ENCODE assay signal across 25 cellular contexts in genomic region chr15:73750951-73751350, GRCh38. TPM values are rescaled to one million over a fixed set of nuclear protein-coding genes. Genes with fewer than 3 reads are reported as not detected.
DNase-seq lines count a peak whose midpoint lies in the region; ATAC-seq, FAIRE-seq and TF ChIP-seq lines count a peak whose summit lies in the region.
"Had no signal": no experiment of that assay in that cellular context is flagged by ENCODE, and none has a peak within 500 bp of the region (broad histone marks: within the 10 kb centered on the region; RNA-seq: fewer than 3 reads in every experiment).

No MANE protein-coding gene starts in this region.

- DNase-seq in H9 (no peak), astrocyte (ENCODE audit: low read depth) (no peak), hepatocyte (ENCODE audit: low spot score) (no peak), prostate gland (ENCODE audit: low spot score) (no peak)
- DNase-seq in activated T-cell treated with anti-CD3 and anti-CD28 coated beads, Interleukin-2, amount 50 U/mL, for 72 hours = no peak
- DNase-seq: activated CD4-positive, alpha-beta T cell treated with anti-CD3 and anti-CD28 coated beads, Interleukin-2, amount 50 U/mL, for 4 hours; activated CD8-positive, alpha-beta memory T cell treated with anti-CD3 and anti-CD28 coated beads, Interleukin-2, amount 50 U/mL, for 4 hours; COR-L47; dermis blood vessel endothelial cell; DMS79; GF-D8; mammary epithelial cell; NCI-H1092 treated with DMSO at 0.1 percent for 48 hours; NCI-H187; SHP77 treated with DMSO at 0.1 percent for 48 hours; transverse colon had no signal

- H4K20me1 ChIP-seq in H9 (ENCODE audit: control insufficient read depth, insufficient read depth, insufficient read length) (no peaks in the 10 kb centered on the region), astrocyte (ENCODE audit: insufficient read depth, low read length) (peaks cover 8% of the 10 kb centered on the region), hepatocyte (ENCODE audit: insufficient read depth, poor library complexity, severe bottlenecking) (no peaks in the 10 kb centered on the region)

- no peak for TF ChIP-seq CTCF in H9 (conservative IDR thresholded peaks at IDR 0.05)
- TF ChIP-seq CTCF in astrocyte (IDR thresholded peaks at IDR 0.05; ENCODE audit: insufficient read depth, low read depth, low read length) = no peak
- TF ChIP-seq CTCF in hepatocyte (IDR thresholded peaks at IDR 0.05; ENCODE audit: poor library complexity) = no peak
- TF ChIP-seq CTCF in prostate gland (IDR thresholded peaks at IDR 0.05) = no peak

- H2BK120ac ChIP-seq in H9 (ENCODE audit: low read depth, low read length, poor library complexity, severe bottlenecking) = no peak overlapping the region

- no peak overlapping the region for H2AK5ac ChIP-seq in H9 (ENCODE audit: insufficient read length, low read length)

- no peak overlapping the region for H4K5ac ChIP-seq in H9 (ENCODE audit: insufficient read length, low read depth, low read length)

- no peak overlapping the region for H2BK20ac ChIP-seq in H9 (ENCODE audit: low read depth, low read length, poor library complexity, severe bottlenecking)

- H2AFZ ChIP-seq in H9 (ENCODE audit: low read length) = no peak overlapping the region
- H2AFZ ChIP-seq in astrocyte (ENCODE audit: low read depth, low read length) = no peak overlapping the region
- H2AFZ ChIP-seq in hepatocyte = no peak overlapping the region

- peaks cover 53% of the 10 kb centered on the region for H3K27me3 Mint-ChIP-seq in H9 (ENCODE audit: low read depth)
- peaks cover 70% of the 10 kb centered on the region for H3K27me3 Mint-ChIP-seq in astrocyte (ENCODE audit: low read depth, unreplicated experiment)
- peaks cover 44% of the 10 kb centered on the region for H3K27me3 Mint-ChIP-seq in activated T-cell treated with anti-CD3 and anti-CD28 coated beads, Interleukin-2, amount 50 U/mL, for 72 hours (ENCODE audit: low read depth)

- peak overlapping the region; percentile 63 to 84; a peak in 3 of 5 replicates for H3K4me3 Mint-ChIP-seq in H9
- H3K4me3 Mint-ChIP-seq in astrocyte (ENCODE audit: unreplicated experiment) = peak overlapping the region; percentile 45
- H3K4me3 Mint-ChIP-seq in activated T-cell treated with anti-CD3 and anti-CD28 coated beads, Interleukin-2, amount 50 U/mL, for 72 hours = no peak overlapping the region
- H3K4me3 Mint-ChIP-seq: stimulated activated naive CD8-positive, alpha-beta T cell treated with anti-CD3 and anti-CD28 coated beads, Interleukin-15, Interleukin-2, amounts not matched to agents 100 ng/mL and 50 ng/mL, for 24 hours had no signal

- H3K9me3 Mint-ChIP-seq in H9 = no peaks in the 10 kb centered on the region; a peak in 1 of 5 replicates
- peaks cover 1% of the 10 kb centered on the region for H3K9me3 Mint-ChIP-seq in astrocyte (ENCODE audit: unreplicated experiment)
- H3K9me3 Mint-ChIP-seq in activated T-cell treated with anti-CD3 and anti-CD28 coated beads, Interleukin-2, amount 50 U/mL, for 72 hours = no peaks in the 10 kb centered on the region
- H3K9me3 Mint-ChIP-seq: activated naive CD4-positive, alpha-beta T cell treated with anti-CD3 and anti-CD28 coated beads, Interleukin-2, amount 50 U/mL, for 72 hours; activated T-helper 2 cell treated with anti-CD3 and anti-CD28 coated beads, Interferon-gamma antibody, Interleukin-2, Interleukin-4, amounts not matched to agents 10 μg/mL and 5 μg/mL and 100 μg/mL, durations not matched to agents 14 hours and 24 hours and 36 hours; stimulated activated naive CD8-positive, alpha-beta T cell treated with anti-CD3 and anti-CD28 coated beads, Interleukin-15, Interleukin-2, amounts not matched to agents 100 ng/mL and 50 ng/mL, for 24 hours had no signal

- H3K4me2 ChIP-seq in H9 (ENCODE audit: insufficient read depth, insufficient read length, low read length) (peak overlapping the region; percentile 74), astrocyte (ENCODE audit: low read length) (no peak overlapping the region), hepatocyte (peak overlapping the region; percentile 98)

- no peak overlapping the region for H4K91ac ChIP-seq in H9 (ENCODE audit: insufficient read length, low read depth, low read length)

- no peak overlapping the region for H3K56ac ChIP-seq in H9 (ENCODE audit: insufficient read length, low read depth, low read length)

- H3K79me1 ChIP-seq in H9 (ENCODE audit: insufficient read depth, low read depth, low read length, poor library complexity, severe bottlenecking) = no peaks in the 10 kb centered on the region

- H3K27ac ChIP-seq in H9 (ENCODE audit: insufficient read length, low read depth, low read length) (no peak overlapping the region), astrocyte (ENCODE audit: low read depth, low read length) (no peak overlapping the region), hepatocyte (no peak overlapping the region), prostate gland (no peak overlapping the region)
- H3K27ac ChIP-seq: BLaER1, cardiac muscle cell, neutrophil, transverse colon had no signal

- no peaks in the 10 kb centered on the region for H3K9me2 ChIP-seq in hepatocyte (replicated peaks; ENCODE audit: insufficient read depth)

- no peak overlapping the region for H2BK5ac ChIP-seq in H9 (ENCODE audit: insufficient read length, low read length)

- no peak overlapping the region for H2BK12ac ChIP-seq in H9 (ENCODE audit: insufficient read length, low read depth, low read length)

- no peaks in the 10 kb centered on the region; a peak in 1 of 7 replicates for H3K36me3 Mint-ChIP-seq in H9 (ENCODE audit: insufficient read depth in 1 of 3, low read depth in 3 of 3)
- H3K36me3 Mint-ChIP-seq in astrocyte (ENCODE audit: low read depth, unreplicated experiment) = peaks cover 2% of the 10 kb centered on the region
- no peaks in the 10 kb centered on the region for H3K36me3 Mint-ChIP-seq in activated T-cell treated with anti-CD3 and anti-CD28 coated beads, Interleukin-2, amount 50 U/mL, for 72 hours (ENCODE audit: insufficient read depth in 2 of 2)
- H3K36me3 Mint-ChIP-seq: activated naive CD4-positive, alpha-beta T cell treated with anti-CD3 and anti-CD28 coated beads, Interleukin-2, amount 50 U/mL, for 72 hours had no signal

- no peak for ATAC-seq in activated T-cell treated with anti-CD3 and anti-CD28 coated beads, Interleukin-2, amount 50 U/mL, for 72 hours (replicated peaks in 1 of 2)
- no peak for ATAC-seq in HG02798 (IDR thresholded peaks at IDR 0.05; ENCODE audit: poor library complexity, unreplicated experiment)
- no peak for ATAC-seq in GM19324 (IDR thresholded peaks at IDR 0.05; ENCODE audit: low FRiP score, unreplicated experiment)
- ATAC-seq: activated naive CD4-positive, alpha-beta T cell treated with anti-CD3 and anti-CD28 coated beads, Interleukin-2, amount 50 U/mL, for 72 hours had no signal

- TF ChIP-seq POLR2A in prostate gland (IDR thresholded peaks at IDR 0.05) = no peak

- H3K14ac ChIP-seq in H9 (ENCODE audit: insufficient read depth, low read length) = no peak overlapping the region

- no peak overlapping the region for H4K8ac ChIP-seq in H9 (replicated peaks; ENCODE audit: insufficient read length, low read depth, low read length)

- H3K4me1 ChIP-seq in H9 (ENCODE audit: insufficient read depth, low read length) (peaks cover 16% of the 10 kb centered on the region), astrocyte (ENCODE audit: insufficient read depth, low read length) (no peaks in the 10 kb centered on the region), hepatocyte (ENCODE audit: insufficient read depth) (peaks cover 9% of the 10 kb centered on the region), prostate gland (replicated peaks) (no peaks in the 10 kb centered on the region)

- FAIRE-seq in astrocyte (lab: Jason Lieb, UNC) = no peak
- FAIRE-seq: endothelial cell of umbilical vein had no signal

- H3K27ac Mint-ChIP-seq in H9 (no peak overlapping the region), astrocyte (ENCODE audit: unreplicated experiment) (no peak overlapping the region)
- H3K27ac Mint-ChIP-seq in activated T-cell treated with anti-CD3 and anti-CD28 coated beads, Interleukin-2, amount 50 U/mL, for 72 hours = no peak overlapping the region
- H3K27ac Mint-ChIP-seq: activated naive CD4-positive, alpha-beta T cell treated with anti-CD3 and anti-CD28 coated beads, Interleukin-2, amount 50 U/mL, for 72 hours; activated T-helper 2 cell treated with anti-CD3 and anti-CD28 coated beads, Interferon-gamma antibody, Interleukin-2, Interleukin-4, amounts not matched to agents 10 μg/mL and 5 μg/mL and 100 μg/mL, durations not matched to agents 14 hours and 24 hours and 36 hours; stimulated activated naive CD8-positive, alpha-beta T cell treated with anti-CD3 and anti-CD28 coated beads, Interleukin-15, Interleukin-2, amounts not matched to agents 100 ng/mL and 50 ng/mL, for 24 hours had no signal

- intact Hi-C loops in prostate gland (cut with DNase I) = no loop called here

- H3K23ac ChIP-seq in H9 (ENCODE audit: insufficient read length, low read depth, low read length) = no peak overlapping the region

- no peak overlapping the region for H3K18ac ChIP-seq in H9 (ENCODE audit: insufficient read length, low read depth, low read length)

- H3K9ac ChIP-seq in H9 (ENCODE audit: extremely low read depth, insufficient read length, low read length) = no peak overlapping the region
- H3K9ac ChIP-seq in astrocyte (ENCODE audit: low read length) = no peak overlapping the region
- H3K9ac ChIP-seq: BLaER1 had no signal

- H3K27me3 ChIP-seq in H9 (ENCODE audit: insufficient read depth, low read length) (peaks cover 2% of the 10 kb centered on the region; the same call in 1 of the 2 replicates), astrocyte (ENCODE audit: insufficient read depth, low read length) (no peaks in the 10 kb centered on the region), hepatocyte (peaks cover 42% of the 10 kb centered on the region), prostate gland (replicated peaks; ENCODE audit: insufficient read depth) (no peaks in the 10 kb centered on the region)

- no CpG with 5 or more reads among the region's 20 CpGs for WGBS in H9 (ENCODE audit: extremely low coverage, insufficient read length, low lambda C conversion rate)
- whole genome bisulfite sequencing in hepatocyte (ENCODE audit: low lambda C conversion rate, missing lambda C conversion rate) = 93% methylated on average over 11 of the region's 20 CpGs
- WGBS in prostate gland = 84% methylated on average over 20 of the region's 20 CpGs

- H3T11ph ChIP-seq in H9 (ENCODE audit: low read length) = no peak overlapping the region

- H3K4ac ChIP-seq in H9 (ENCODE audit: low read depth, low read length) = no peak overlapping the region

- H3K79me2 ChIP-seq in H9 (ENCODE audit: insufficient read depth, low read length) (no peaks in the 10 kb centered on the region), astrocyte (ENCODE audit: insufficient read depth, low read length) (no peaks in the 10 kb centered on the region), hepatocyte (no peaks in the 10 kb centered on the region)

- peaks cover 20% of the 10 kb centered on the region for H3K23me2 ChIP-seq in H9 (ENCODE audit: insufficient read length, low read depth, low read length, poor library complexity, severe bottlenecking)

- no peak overlapping the region for H2BK15ac ChIP-seq in H9 (ENCODE audit: low read depth, low read length)

- H3K4me1 Mint-ChIP-seq in H9 (peaks cover 48 to 58% of the 10 kb centered on the region in 2 experiments), astrocyte (ENCODE audit: low read depth, unreplicated experiment) (peaks cover 17% of the 10 kb centered on the region)
- no peaks in the 10 kb centered on the region for H3K4me1 Mint-ChIP-seq in activated T-cell treated with anti-CD3 and anti-CD28 coated beads, Interleukin-2, amount 50 U/mL, for 72 hours (ENCODE audit: low read depth)

- H3K36me3 ChIP-seq in astrocyte (ENCODE audit: insufficient read depth, low read length) (no peaks in the 10 kb centered on the region), hepatocyte (replicated peaks; ENCODE audit: insufficient read depth, low read depth) (no peaks in the 10 kb centered on the region), prostate gland (no peaks in the 10 kb centered on the region)
- H3K36me3 ChIP-seq: BLaER1, cardiac muscle cell, neutrophil, transverse colon had no signal

- H3K4me3 ChIP-seq in astrocyte (ENCODE audit: insufficient read depth, low read depth, low read length) (no peak overlapping the region), hepatocyte (no peak overlapping the region), prostate gland (peak overlapping the region; percentile 52 to 59)
- H3K4me3 ChIP-seq: BLaER1 had no signal

- H3K9me3 ChIP-seq in H9 (ENCODE audit: control insufficient read depth, low read depth, low read length) (no peaks in the 10 kb centered on the region), astrocyte (ENCODE audit: insufficient read depth, low read depth, low read length) (no peaks in the 10 kb centered on the region), hepatocyte (ENCODE audit: low read depth) (no peaks in the 10 kb centered on the region), prostate gland (no peaks in the 10 kb centered on the region)
- H3K9me3 ChIP-seq: BLaER1, neutrophil, transverse colon had no signal

RNA-seq across cellular contexts. Expression of gene INSYN1, which starts 2.2 kb away (rescaled TPM):
- total RNA-seq in H9 (2021) (1.9 and 2.5 TPM in 2 replicates), astrocyte (5.2 and 9.1 TPM in 2 replicates), hepatocyte (1.3 and 3.3 TPM in 2 replicates), prostate gland (10 to 100 TPM; 17.3 to 26.0 TPM)
- 1.9 and 8.1 TPM in 2 replicates for polyA plus RNA-seq in hepatocyte
- not detected for total RNA-seq in activated T-cell treated with anti-CD3 and anti-CD28 coated beads, Interleukin-2, amount 50 U/mL, for 72 hours
- total RNA-seq: activated naive CD4-positive, alpha-beta T cell treated with anti-CD3 and anti-CD28 coated beads, Interleukin-2, amount 50 U/mL, for 72 hours; activated T-helper 2 cell treated with anti-CD3 and anti-CD28 coated beads, Interferon-gamma antibody, Interleukin-2, Interleukin-4, amounts not matched to agents 10 μg/mL and 5 μg/mL and 100 μg/mL, durations not matched to agents 14 hours and 24 hours and 36 hours; dermis blood vessel endothelial cell had no signal

Comparison
In these comparisons a context has a peak if more than half of its experiments do, and no peak if none do; other contexts are left out.
1. H3K4me3 Mint-ChIP-seq: peak in H9 (2 of 2) and astrocyte (single experiment); none in activated T-cell treated with anti-CD3 and anti-CD28 coated beads, Interleukin-2, amount 50 U/mL, for 72 hours (0 of 2).
2. H3K4me3 ChIP-seq: peak in prostate gland (2 of 2); none in astrocyte (single experiment) and hepatocyte (single experiment).